Comparison of ENCODE assay signal across 8 cellular contexts in genomic region chr17:5418858-5419355, GRCh38. TPM values are rescaled to one million over a fixed set of nuclear protein-coding genes. Genes with fewer than 3 reads are reported as not detected.
A peak's percentile ranks its signal among the peaks of the same experiment; 100 is the strongest.
DNase-seq lines count a peak whose midpoint lies in the region; ATAC-seq, FAIRE-seq and TF ChIP-seq lines count a peak whose summit lies in the region.

No MANE protein-coding gene starts in this region.

- 0% methylated on average over 26 of the region's 26 CpGs for WGBS in pancreas, 2 donors

- H3K4me3 ChIP-seq in HFF-Myc (replicated peaks; ENCODE audit: low read depth, low read length): peak overlapping the region; percentile 95
- peak overlapping the region; percentile 57 to 89 (median 75) for H3K4me3 ChIP-seq in pancreas

- ATAC-seq in pancreas: peak; percentile 32 to 63 (median 42)

- H3K36me3 ChIP-seq in pancreas: peaks cover 0 to 30% (median 2%) of the 10 kb centered on the region in 3 donors

- no peaks in the 10 kb centered on the region for H3K27me3 Mint-ChIP-seq in activated T-cell treated with anti-CD3 and anti-CD28 coated beads, Interleukin-2, amount 50 U/mL, for 24 hours
- H3K27me3 Mint-ChIP-seq in type B pancreatic cell: no peaks in the 10 kb centered on the region

- peak overlapping the region; percentile 84 to 92 (median 86) for H3K27ac ChIP-seq in pancreas

- peaks cover 0 to 26% (median 11%) of the 10 kb centered on the region in 3 donors for H3K4me1 ChIP-seq in pancreas

- FAIRE-seq in pancreas (lab: Jason Lieb, UNC): no peak

- no peaks in the 10 kb centered on the region for H3K9me3 ChIP-seq in pancreas

- peaks cover 56% of the 10 kb centered on the region for H3K4me1 Mint-ChIP-seq in activated T-cell treated with anti-CD3 and anti-CD28 coated beads, Interleukin-2, amount 50 U/mL, for 24 hours (ENCODE audit: low read depth)
- H3K4me1 Mint-ChIP-seq in type B pancreatic cell (ENCODE audit: unreplicated experiment): peaks cover 16% of the 10 kb centered on the region

- DNase-seq in GM10266 (ENCODE audit: extremely low spot score): peak; percentile 71
- no peak for DNase-seq in HFF-Myc (ENCODE audit: extremely low read depth, low read depth)
- DNase-seq in NCI-H226: peak; percentile 12
- DNase-seq in activated T-cell treated with anti-CD3 and anti-CD28 coated beads, Interleukin-2, amount 50 U/mL, for 24 hours: no peak
- DNase-seq in fibroblast of peridontal ligament (ENCODE audit: extremely low read depth): peak; percentile 41
- peak in 2 of 6 donors; percentile 36 to 39 for DNase-seq in pancreas
- DNase-seq in type B pancreatic cell (ENCODE audit: extremely low spot score, unreplicated experiment): no peak
- DNase-seq in retina: no peak

- no peak for TF ChIP-seq CTCF in GM10266 (IDR thresholded peaks at IDR 0.05; ENCODE audit: control insufficient read depth, insufficient read depth, low read depth, missing control alignments)
- TF ChIP-seq CTCF in HFF-Myc (IDR thresholded peaks at IDR 0.05; ENCODE audit: low read depth, low read length, missing control alignments): no peak
- no peak for TF ChIP-seq CTCF in pancreas (IDR thresholded peaks at IDR 0.05)
- no peak for TF ChIP-seq CTCF in type B pancreatic cell (conservative IDR thresholded peaks at IDR 0.05)

- peaks cover 94% of the 10 kb centered on the region for H3K36me3 Mint-ChIP-seq in activated T-cell treated with anti-CD3 and anti-CD28 coated beads, Interleukin-2, amount 50 U/mL, for 24 hours (ENCODE audit: low read depth)
- peaks cover 17% of the 10 kb centered on the region for H3K36me3 Mint-ChIP-seq in type B pancreatic cell

- H3K27ac Mint-ChIP-seq in activated T-cell treated with anti-CD3 and anti-CD28 coated beads, Interleukin-2, amount 50 U/mL, for 24 hours: peak overlapping the region; percentile 100
- peak overlapping the region; percentile 99 for H3K27ac Mint-ChIP-seq in type B pancreatic cell

- intact Hi-C loops in pancreas (cut with DNase I): no loop called here

- no peaks in the 10 kb centered on the region for H3K27me3 ChIP-seq in pancreas

- H3K9me3 Mint-ChIP-seq in activated T-cell treated with anti-CD3 and anti-CD28 coated beads, Interleukin-2, amount 50 U/mL, for 24 hours: no peaks in the 10 kb centered on the region
- no peaks in the 10 kb centered on the region for H3K9me3 Mint-ChIP-seq in type B pancreatic cell

- peak overlapping the region; percentile 100 for H3K4me3 Mint-ChIP-seq in activated T-cell treated with anti-CD3 and anti-CD28 coated beads, Interleukin-2, amount 50 U/mL, for 24 hours
- peak overlapping the region; percentile 97 for H3K4me3 Mint-ChIP-seq in type B pancreatic cell

RNA-seq across cellular contexts. Expression of gene NUP88, which starts 0.6 kb away (rescaled TPM):
- total RNA-seq in pancreas (10 to 100 TPM; 13.1 to 28.4 (median 24.0) TPM), type B pancreatic cell (ENCODE audit: low replicate concordance) (58.8 and 72.4 TPM in 2 replicates)
- polyA plus RNA-seq in pancreas: 10 to 100 TPM; 38.1 to 41.0 TPM

RNA-seq across cellular contexts. Expression of gene RPAIN, which starts 1.1 kb away (rescaled TPM):
- total RNA-seq in pancreas: 10 to 100 TPM; 13.3 to 19.7 (median 13.6) TPM
- 10 to 100 TPM; 23.6 to 39.2 TPM for polyA plus RNA-seq in pancreas
- total RNA-seq in type B pancreatic cell (ENCODE audit: low replicate concordance): 65.2 and 70.8 TPM in 2 replicates

RNA-seq across cellular contexts. Expression of gene C1QBP, which starts 20.0 kb away (rescaled TPM):
- total RNA-seq in pancreas (10 to 100 TPM; 23.7 to 56.2 (median 46.8) TPM), type B pancreatic cell (ENCODE audit: low replicate concordance) (143 and 153 TPM in 2 replicates)
- 10 to 100 TPM; 42.3 to 68.2 TPM for polyA plus RNA-seq in pancreas

RNA-seq across cellular contexts. Expression of gene DHX33, which starts 49.9 kb away (rescaled TPM):
- total RNA-seq in pancreas: 1 to 10 TPM; 4.2 to 7.2 (median 6.4) TPM
- 1 to 10 TPM; 4.6 to 4.8 TPM for polyA plus RNA-seq in pancreas
- 14.6 and 26.2 TPM in 2 replicates for total RNA-seq in type B pancreatic cell (ENCODE audit: low replicate concordance)

Comparison
In these comparisons a context has a peak if more than half of its experiments do, and no peak if none do; other contexts are left out.
1. DNase-seq: peak in GM10266 (single experiment), NCI-H226 (single experiment) and fibroblast of peridontal ligament (single experiment); none in HFF-Myc (single experiment), activated T-cell treated with anti-CD3 and anti-CD28 coated beads, Interleukin-2, amount 50 U/mL, for 24 hours (single experiment), type B pancreatic cell (single experiment) and retina (single experiment).